Comparison of ENCODE assay signal across 19 cellular contexts in the genomic region with DNA sequence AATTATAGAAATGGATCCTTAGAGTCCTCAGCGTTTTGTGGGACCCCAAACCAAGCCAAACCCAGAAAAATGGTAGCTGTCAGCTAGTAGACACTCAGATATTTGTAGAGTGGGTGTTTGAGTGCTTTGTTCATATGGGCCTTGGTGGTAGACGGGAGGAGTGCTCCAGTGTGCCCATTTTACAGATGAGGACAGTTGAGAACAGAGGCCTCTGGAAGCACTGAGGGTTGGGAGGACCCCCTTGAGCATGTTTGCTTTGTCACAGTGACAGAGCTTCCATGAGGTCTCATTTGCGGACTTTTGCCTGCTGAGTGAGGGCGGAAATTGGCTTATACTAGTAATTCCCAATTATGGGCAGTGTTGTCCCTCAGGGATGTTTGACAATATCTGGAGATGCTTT.
DNase-seq lines count a peak whose midpoint lies in the region; ATAC-seq, FAIRE-seq and TF ChIP-seq lines count a peak whose summit lies in the region.
"Had no signal": no experiment of that assay in that cellular context is flagged by ENCODE, and none has a peak within 500 bp of the region (broad histone marks: within the 10 kb centered on the region; RNA-seq: fewer than 3 reads in every experiment).

No MANE protein-coding gene starts in this region.

- no peaks in the 10 kb centered on the region for H3K4me1 ChIP-seq in A549
- no peaks in the 10 kb centered on the region for H3K4me1 ChIP-seq in endodermal cell (ENCODE audit: control insufficient read depth, insufficient read depth, low read length)
- H3K4me1 ChIP-seq: Caco-2, HAP-1 had no signal

- H3K4me3 ChIP-seq in A549 (no peak overlapping the region), endodermal cell (ENCODE audit: low read length) (no peak overlapping the region)
- H3K4me3 ChIP-seq: BLaER1, HAP-1 had no signal

- H3K27me3 Mint-ChIP-seq in IgD-negative memory B cell = no peaks in the 10 kb centered on the region
- no peaks in the 10 kb centered on the region for H3K27me3 Mint-ChIP-seq in endodermal cell (ENCODE audit: insufficient read depth)
- H3K27me3 Mint-ChIP-seq in memory B cell = no peaks in the 10 kb centered on the region
- H3K27me3 Mint-ChIP-seq: B cell; CD4-positive, CD25-positive, alpha-beta regulatory T cell had no signal

- H3K36me3 Mint-ChIP-seq in IgD-negative memory B cell (no peaks in the 10 kb centered on the region), endodermal cell (ENCODE audit: low read depth) (peaks cover 70% of the 10 kb centered on the region), memory B cell (peaks cover 45% of the 10 kb centered on the region)

- DNase-seq in A549 (ENCODE audit: low read depth in 1 of 2, low spot score in 1 of 2) (no peak), endodermal cell (no peak), memory B cell (ENCODE audit: low spot score in 2 of 2) (no peak), left ventricle myocardium superior (no peak), cerebellar cortex (ENCODE audit: low spot score) (no peak)
- DNase-seq: Caco-2; CD4-positive, CD25-positive, alpha-beta regulatory T cell; CD8-positive, alpha-beta T cell; DMS153; DND-41; GOT3 had no signal

- no peak overlapping the region for H3K9ac ChIP-seq in endodermal cell (ENCODE audit: extremely low read depth, low read length, poor library complexity, severe bottlenecking)
- H3K9ac ChIP-seq: BLaER1 had no signal

- WGBS in A549 (ENCODE audit: missing lambda C conversion rate) = 90% methylated on average over 4 of the region's 4 CpGs
- 93 to 100% methylated on average over 4 of the region's 4 CpGs for WGBS in endodermal cell (ENCODE audit: insufficient coverage in 1 of 2, insufficient read length in 1 of 2), 2 experiments

- no peaks in the 10 kb centered on the region for H3K9me3 Mint-ChIP-seq in IgD-negative memory B cell
- H3K9me3 Mint-ChIP-seq in endodermal cell = no peaks in the 10 kb centered on the region
- no peaks in the 10 kb centered on the region for H3K9me3 Mint-ChIP-seq in memory B cell
- H3K9me3 Mint-ChIP-seq: CD4-positive, CD25-positive, alpha-beta regulatory T cell; CD8-positive, alpha-beta T cell had no signal

- H3K27ac ChIP-seq in A549 = no peak overlapping the region
- no peak overlapping the region for H3K27ac ChIP-seq in endodermal cell (ENCODE audit: low read depth, low read length)
- H3K27ac ChIP-seq: BLaER1, C4-2B had no signal

- intact Hi-C loops in left ventricle myocardium superior (cut with micrococcal nuclease) = no loop called here

- no peak for TF ChIP-seq POLR2A in A549 (IDR thresholded peaks at IDR 0.05; ENCODE audit: low read length)

- H3K27me3 ChIP-seq in endodermal cell (ENCODE audit: control insufficient read depth, insufficient read depth, low read length, poor library complexity, severe bottlenecking) = no peaks in the 10 kb centered on the region
- H3K27me3 ChIP-seq: BLaER1 had no signal

- ATAC-seq in A549 = no peak
- ATAC-seq in memory B cell (ENCODE audit: low read depth) = no peak
- ATAC-seq in left ventricle myocardium superior = no peak
- ATAC-seq: CD8-positive, alpha-beta T cell had no signal

- no peak overlapping the region for H3K4me2 ChIP-seq in A549
- H3K4me2 ChIP-seq: BLaER1 had no signal

- TF ChIP-seq RAD21 in A549 (conservative IDR thresholded peaks at IDR 0.05 in 1 of 2, IDR thresholded peaks at IDR 0.05 in 1 of 2) = no peak

- no peak for TF ChIP-seq EP300 in A549 (IDR thresholded peaks at IDR 0.05)

- H3K4me1 Mint-ChIP-seq in IgD-negative memory B cell = peaks cover 0 to 2% (median 0%) of the 10 kb centered on the region in 3 donors
- H3K4me1 Mint-ChIP-seq in endodermal cell = peaks cover 7% of the 10 kb centered on the region
- peaks cover 3% of the 10 kb centered on the region for H3K4me1 Mint-ChIP-seq in memory B cell
- H3K4me1 Mint-ChIP-seq: B cell; CD4-positive, CD25-positive, alpha-beta regulatory T cell had no signal

- POLR2A ChIA-PET in A549 (lab: Yijun Ruan, JAX) = no interaction called here

- no peak for FAIRE-seq in A549 (lab: Jason Lieb, UNC)
- FAIRE-seq: G401.6, GM12892, H54 had no signal

- TF ChIP-seq CTCF in A549 (IDR thresholded peaks at IDR 0.05) = no peak
- no peak for TF ChIP-seq CTCF in endodermal cell (conservative IDR thresholded peaks at IDR 0.05)

- no peaks in the 10 kb centered on the region for H3K9me3 ChIP-seq in A549
- H3K9me3 ChIP-seq in endodermal cell (ENCODE audit: control insufficient read depth, low read length) = no peaks in the 10 kb centered on the region
- H3K9me3 ChIP-seq: Caco-2, HAP-1 had no signal

- H3K27ac Mint-ChIP-seq in IgD-negative memory B cell (peak overlapping the region in 2 of 3 donors; percentile 32 to 88), endodermal cell (peak overlapping the region; percentile 57), memory B cell (peak overlapping the region; percentile 47)
- H3K27ac Mint-ChIP-seq: B cell; CD4-positive, CD25-positive, alpha-beta regulatory T cell; CD8-positive, alpha-beta T cell had no signal

- no peak overlapping the region for H3K4me3 Mint-ChIP-seq in IgD-negative memory B cell
- no peak overlapping the region for H3K4me3 Mint-ChIP-seq in endodermal cell
- no peak overlapping the region for H3K4me3 Mint-ChIP-seq in memory B cell
- H3K4me3 Mint-ChIP-seq: B cell; CD4-positive, CD25-positive, alpha-beta regulatory T cell; CD8-positive, alpha-beta T cell had no signal

- CTCF ChIA-PET in A549 (lab: Yijun Ruan, JAX) = interaction anchor here (1.3 to 1.8 kb wide), 3 partner anchors 8 to 237 kb away, joined by 4 to 5 read pairs (median 4); no protein-coding TSS in a partner anchor

- H3K36me3 ChIP-seq in endodermal cell (ENCODE audit: control insufficient read depth, insufficient read depth, low read length) = peaks cover 25% of the 10 kb centered on the region

TF ChIP-seq in A549, 52 proteins besides CTCF, POLR2A, EP300 and RAD21:
- 0 out of 2 replicates have a peak, but pooled peaks have one; percentile 24 for TF ChIP-seq CHD4 (IDR thresholded peaks at IDR 0.05; ENCODE audit: borderline replicate concordance)
- TF ChIP-seq CHD2 (IDR thresholded peaks at IDR 0.05; ENCODE audit: low read length, partially characterized antibody) = no peak
- TF ChIP-seq HDAC2 (IDR thresholded peaks at IDR 0.05) = 0 out of 2 replicates have a peak, but pooled peaks have one; percentile 19
- TF ChIP-seq KDM1A (IDR thresholded peaks at IDR 0.05; ENCODE audit: low read depth) = peak; percentile 77
